10 cellular contexts compared by ENCODE assay signal in genomic region chr12:45231515-45232145, GRCh38. TPM values are rescaled to one million over a fixed set of nuclear protein-coding genes. Genes with fewer than 3 reads are reported as not detected.
A peak's percentile ranks its signal among the peaks of the same experiment; 100 is the strongest.
DNase-seq lines count a peak whose midpoint lies in the region; ATAC-seq and TF ChIP-seq lines count a peak whose summit lies in the region.
"Had no signal": no experiment of that assay in that cellular context is flagged by ENCODE, and none has a peak within 500 bp of the region (broad histone marks: within the 10 kb centered on the region; RNA-seq: fewer than 3 reads in every experiment).

No MANE protein-coding gene starts in this region.

- no peak for DNase-seq in activated naive CD4-positive, alpha-beta T cell treated with anti-CD3 and anti-CD28 coated beads, Interleukin-2, amount 50 U/mL, for 72 hours (ENCODE audit: low spot score in 2 of 2)
- DNase-seq in WTC11 (ENCODE audit: low spot score) (no peak), hepatocyte (ENCODE audit: low spot score) (no peak), thyroid gland (no peak), AML-193 (lab: John Stamatoyannopoulos, UW) (no peak), COR-L47 (lab: John Stamatoyannopoulos, UW) (no peak)
- no peak for DNase-seq in effector CD4-positive, alpha-beta T cell
- DNase-seq: activated T-cell treated with anti-CD3 and anti-CD28 coated beads, Interleukin-2, amount 50 U/mL, for 1 hour had no signal

- H3K4me2 ChIP-seq in hepatocyte = peak overlapping the region; percentile 23

- H3K9me3 Mint-ChIP-seq in activated naive CD4-positive, alpha-beta T cell treated with anti-CD3 and anti-CD28 coated beads, Interleukin-2, amount 50 U/mL, for 24 hours = no peaks in the 10 kb centered on the region
- H3K9me3 Mint-ChIP-seq in activated naive CD4-positive, alpha-beta T cell treated with anti-CD3 and anti-CD28 coated beads, Interleukin-2, amount 50 U/mL, for 72 hours = no peaks in the 10 kb centered on the region
- peaks cover 1% of the 10 kb centered on the region; the same call in 1 of the 2 replicates for H3K9me3 Mint-ChIP-seq in WTC11

- no peak for TF ChIP-seq POLR2A in thyroid gland (IDR thresholded peaks at IDR 0.05)

- intact Hi-C loops in thyroid gland (cut with DNase I) = no loop called here

- H3K27me3 Mint-ChIP-seq in activated naive CD4-positive, alpha-beta T cell treated with anti-CD3 and anti-CD28 coated beads, Interleukin-2, amount 50 U/mL, for 24 hours = no peaks in the 10 kb centered on the region
- H3K27me3 Mint-ChIP-seq in WTC11 (ENCODE audit: low read depth) = no peaks in the 10 kb centered on the region

- peak overlapping the region; percentile 97 for H3K27ac Mint-ChIP-seq in activated naive CD4-positive, alpha-beta T cell treated with anti-CD3 and anti-CD28 coated beads, Interleukin-2, amount 50 U/mL, for 24 hours
- no peak overlapping the region for H3K27ac Mint-ChIP-seq in activated naive CD4-positive, alpha-beta T cell treated with anti-CD3 and anti-CD28 coated beads, Interleukin-2, amount 50 U/mL, for 72 hours
- H3K27ac Mint-ChIP-seq in WTC11 = peak overlapping the region; percentile 98

- ATAC-seq in activated naive CD4-positive, alpha-beta T cell treated with anti-CD3 and anti-CD28 coated beads, Interleukin-2, amount 50 U/mL, for 72 hours = no peak
- ATAC-seq in WTC11 = no peak

- peaks cover 47% of the 10 kb centered on the region for H3K4me1 ChIP-seq in hepatocyte (ENCODE audit: insufficient read depth)
- H3K4me1 ChIP-seq in thyroid gland = peaks cover 26 to 45% of the 10 kb centered on the region in 2 donors

- peak overlapping the region; percentile 54 for H3K4me3 Mint-ChIP-seq in activated naive CD4-positive, alpha-beta T cell treated with anti-CD3 and anti-CD28 coated beads, Interleukin-2, amount 50 U/mL, for 24 hours
- H3K4me3 Mint-ChIP-seq in WTC11 = peak overlapping the region; percentile 29; the same call in 1 of the 2 replicates

- 23% methylated on average over 3 of the region's 3 CpGs for WGBS in hepatocyte (ENCODE audit: low lambda C conversion rate, missing lambda C conversion rate)
- 70 to 77% methylated on average over 3 of the region's 3 CpGs for WGBS in thyroid gland, 2 donors

- POLR2A ChIA-PET in WTC11 (lab: Charles Lee) = no interaction called here

- H2AFZ ChIP-seq in hepatocyte = no peak overlapping the region

- H3K9me3 ChIP-seq in hepatocyte (ENCODE audit: low read depth) = no peaks in the 10 kb centered on the region
- no peaks in the 10 kb centered on the region for H3K9me3 ChIP-seq in thyroid gland

- peaks cover 70% of the 10 kb centered on the region for H3K79me2 ChIP-seq in hepatocyte

- H3K36me3 ChIP-seq in hepatocyte (replicated peaks; ENCODE audit: insufficient read depth, low read depth) (no peaks in the 10 kb centered on the region), thyroid gland (no peaks in the 10 kb centered on the region)

- no peak for TF ChIP-seq CTCF in WTC11 (IDR thresholded peaks at IDR 0.05)
- TF ChIP-seq CTCF in hepatocyte (IDR thresholded peaks at IDR 0.05; ENCODE audit: poor library complexity) = no peak
- TF ChIP-seq CTCF in thyroid gland (IDR thresholded peaks at IDR 0.05) = no peak

- no peaks in the 10 kb centered on the region for H3K9me2 ChIP-seq in hepatocyte (replicated peaks; ENCODE audit: insufficient read depth)

- H3K27ac ChIP-seq in hepatocyte (peak overlapping the region; percentile 94), thyroid gland (peak overlapping the region in 2 of 3 donors; percentile 15 to 76)
- H3K27ac ChIP-seq: BLaER1 treated with 17β-estradiol and CSF1 and Interleukin-3, amounts not matched to agents 10 nM and 100 nM had no signal

- H3K27me3 ChIP-seq in hepatocyte (no peaks in the 10 kb centered on the region), thyroid gland (no peaks in the 10 kb centered on the region)
- H3K27me3 ChIP-seq: BLaER1 treated with 17β-estradiol and CSF1 and Interleukin-3, amounts not matched to agents 10 nM and 100 nM had no signal

- H3K4me3 ChIP-seq in hepatocyte (no peak overlapping the region), thyroid gland (replicated peaks in 1 of 3) (no peak overlapping the region)
- H3K4me3 ChIP-seq: BLaER1 treated with 17β-estradiol and CSF1 and Interleukin-3, amounts not matched to agents 10 nM and 100 nM had no signal

- H3K36me3 Mint-ChIP-seq in activated naive CD4-positive, alpha-beta T cell treated with anti-CD3 and anti-CD28 coated beads, Interleukin-2, amount 50 U/mL, for 24 hours = peaks cover 6% of the 10 kb centered on the region
- peaks cover 0 to 7% of the 10 kb centered on the region in 2 donors for H3K36me3 Mint-ChIP-seq in activated naive CD4-positive, alpha-beta T cell treated with anti-CD3 and anti-CD28 coated beads, Interleukin-2, amount 50 U/mL, for 72 hours
- H3K36me3 Mint-ChIP-seq in WTC11 = peaks cover 12% of the 10 kb centered on the region

- CTCF ChIA-PET in WTC11 (lab: Charles Lee) = interaction anchor here (1.4 kb wide), 1 partner anchor 16 kb away, joined by 4 read pairs; the partner anchor contains the start of gene ANO6

- H4K20me1 ChIP-seq in hepatocyte (ENCODE audit: insufficient read depth, poor library complexity, severe bottlenecking) = peaks cover 5% of the 10 kb centered on the region

- peaks cover 61% of the 10 kb centered on the region for H3K4me1 Mint-ChIP-seq in activated naive CD4-positive, alpha-beta T cell treated with anti-CD3 and anti-CD28 coated beads, Interleukin-2, amount 50 U/mL, for 24 hours
- H3K4me1 Mint-ChIP-seq in WTC11 = peaks cover 77% of the 10 kb centered on the region

TF ChIP-seq in WTC11, 78 proteins besides CTCF, POLR2A, EP300 and RAD21 (continues in another document):
- TF ChIP-seq E2F4 (CRISPR knock-in tag; IDR thresholded peaks at IDR 0.05; ENCODE audit: borderline replicate concordance, low read depth) (no peak), E2F1 (CRISPR knock-in tag; IDR thresholded peaks at IDR 0.05) (no peak), ERG (CRISPR knock-in tag; IDR thresholded peaks at IDR 0.05) (no peak), MLX (CRISPR knock-in tag; IDR thresholded peaks at IDR 0.05) (no peak), ZNF416 (CRISPR knock-in tag; IDR thresholded peaks at IDR 0.05) (no peak), TEAD4 (CRISPR knock-in tag; IDR thresholded peaks at IDR 0.05) (no peak), NR3C1 (CRISPR knock-in tag; conservative IDR thresholded peaks at IDR 0.05; ENCODE audit: low read depth) (no peak), RELA (CRISPR knock-in tag; IDR thresholded peaks at IDR 0.05; ENCODE audit: borderline replicate concordance) (no peak), IRF2 (CRISPR knock-in tag; IDR thresholded peaks at IDR 0.05; ENCODE audit: borderline replicate concordance, low read depth) (no peak), ATF3 (CRISPR knock-in tag; conservative IDR thresholded peaks at IDR 0.05) (no peak)

RNA-seq across cellular contexts. Expression of gene ANO6, which starts 15.7 kb away (rescaled TPM):
- total RNA-seq in activated naive CD4-positive, alpha-beta T cell treated with anti-CD3 and anti-CD28 coated beads, Interleukin-2, amount 50 U/mL, for 72 hours = 10 to 100 TPM; 13.3 to 25.5 TPM
- total RNA-seq in WTC11 (2021) (41.8 to 46.8 TPM (median 44.3 TPM) in 3 replicates), hepatocyte (80.0 and 82.2 TPM in 2 replicates), thyroid gland (10 to 100 TPM; 37.3 to 61.1 (median 48.1) TPM)
- polyA plus RNA-seq in hepatocyte = 45.7 and 50.4 TPM in 2 replicates

Comparison
In these comparisons a context has a peak if more than half of its experiments do, and no peak if none do; other contexts are left out.
1. H3K27ac Mint-ChIP-seq: peak in activated naive CD4-positive, alpha-beta T cell treated with anti-CD3 and anti-CD28 coated beads, Interleukin-2, amount 50 U/mL, for 24 hours (single experiment) and WTC11 (single experiment); none in activated naive CD4-positive, alpha-beta T cell treated with anti-CD3 and anti-CD28 coated beads, Interleukin-2, amount 50 U/mL, for 72 hours (0 of 2).